17 cellular contexts compared by ENCODE assay signal in the genomic region with DNA sequence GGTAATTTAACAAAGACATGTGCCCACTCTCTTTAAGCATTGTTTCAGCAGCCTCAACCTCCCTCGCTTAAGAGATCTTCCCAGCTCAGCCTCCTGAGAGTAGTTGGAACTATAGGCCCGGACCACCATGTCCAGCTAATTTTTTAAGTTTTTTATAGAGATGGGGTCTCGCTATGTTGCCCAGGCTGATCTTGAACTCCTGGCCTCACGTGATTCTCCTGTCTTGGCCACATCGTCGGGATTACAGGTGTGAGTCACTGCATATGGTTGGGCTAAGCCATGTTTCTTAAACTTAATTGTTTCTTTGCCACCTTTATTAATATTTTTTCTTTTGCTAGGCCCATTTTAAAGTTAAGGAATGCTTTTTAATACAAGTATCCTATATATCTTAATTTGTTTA. TPM values are rescaled to one million over a fixed set of nuclear protein-coding genes. Genes with fewer than 3 reads are reported as not detected.
DNase-seq lines count a peak whose midpoint lies in the region; ATAC-seq and TF ChIP-seq lines count a peak whose summit lies in the region.
"Had no signal": no experiment of that assay in that cellular context is flagged by ENCODE, and none has a peak within 500 bp of the region (broad histone marks: within the 10 kb centered on the region; RNA-seq: fewer than 3 reads in every experiment).

No MANE protein-coding gene starts in this region.

- H3K9me3 Mint-ChIP-seq in WTC11: peaks cover 9% of the 10 kb centered on the region
- no peaks in the 10 kb centered on the region for H3K9me3 Mint-ChIP-seq in chondrocyte (ENCODE audit: low read depth)
- H3K9me3 Mint-ChIP-seq: CD4-positive, alpha-beta T cell; CD8-positive, alpha-beta T cell had no signal

- CTCF ChIA-PET in HEK293 (lab: Yijun Ruan, JAX) (interaction anchor here (1.2 kb wide), 1 partner anchor 113 kb away, joined by 3 read pairs; no protein-coding TSS in a partner anchor), WTC11 (lab: Charles Lee) (interaction anchor here (0.8 to 1.6 kb wide), 2 partner anchors 29 to 95 kb away, joined by 5 to 11 read pairs; no protein-coding TSS in a partner anchor)

- H3K4me1 ChIP-seq in HEK293 (ENCODE audit: control insufficient read depth, insufficient read depth, low read length): no peaks in the 10 kb centered on the region
- H3K4me1 ChIP-seq: A549, Caco-2 had no signal

- H3K4me3 Mint-ChIP-seq in WTC11: no peak overlapping the region
- no peak overlapping the region for H3K4me3 Mint-ChIP-seq in chondrocyte (ENCODE audit: unreplicated experiment)
- H3K4me3 Mint-ChIP-seq: B cell; CD4-positive, alpha-beta T cell; CD8-positive, alpha-beta T cell had no signal

- TF ChIP-seq CTCF in HEK293 (tag by site-specific recombination; IDR thresholded peaks at IDR 0.05): no peak
- no peak for TF ChIP-seq CTCF in WTC11 (IDR thresholded peaks at IDR 0.05)
- no peak for TF ChIP-seq CTCF in chondrocyte (IDR thresholded peaks at IDR 0.05)

- DNase-seq in WTC11 (ENCODE audit: low spot score) (no peak), chondrocyte (ENCODE audit: low spot score) (peak; percentile 30), MG63 (no peak), NOMO-1 treated with DMSO at 0.1 percent for 48 hours (lab: John Stamatoyannopoulos, UW; ENCODE audit: unreplicated experiment) (no peak)
- DNase-seq: AML-193; Caco-2; Calu3; CD4-positive, alpha-beta T cell; CD8-positive, alpha-beta T cell; DMS79 treated with DMSO at 0.1 percent for 48 hours; GF-D8 had no signal

- no peaks in the 10 kb centered on the region; the same call in 1 of the 2 replicates for H3K27me3 Mint-ChIP-seq in WTC11 (ENCODE audit: low read depth)
- no peaks in the 10 kb centered on the region for H3K27me3 Mint-ChIP-seq in chondrocyte (ENCODE audit: low read depth)
- H3K27me3 Mint-ChIP-seq: B cell; CD4-positive, alpha-beta T cell had no signal

- H3K36me3 ChIP-seq in HEK293 (ENCODE audit: control insufficient read depth in 2 of 2, insufficient read depth in 1 of 2, low read length in 2 of 2) (no peaks in the 10 kb centered on the region), MG63 (no peaks in the 10 kb centered on the region)
- H3K36me3 ChIP-seq: BLaER1 treated with 17β-estradiol and CSF1 and Interleukin-3, amounts not matched to agents 10 nM and 100 nM had no signal

- H3K27ac ChIP-seq in HEK293 (ENCODE audit: extremely low read depth, low read depth, low read length): no peak overlapping the region
- H3K27ac ChIP-seq: 22Rv1; A549; BLaER1 treated with 17β-estradiol and CSF1 and Interleukin-3, amounts not matched to agents 10 nM and 100 nM; C4-2B had no signal

- H3K4me1 Mint-ChIP-seq in WTC11 (no peaks in the 10 kb centered on the region), chondrocyte (ENCODE audit: low read depth) (no peaks in the 10 kb centered on the region)

- H3K4me3 ChIP-seq in HEK293 (ENCODE audit: low read depth, low read length) (no peak overlapping the region), MG63 (no peak overlapping the region)
- H3K4me3 ChIP-seq: A549; BLaER1 treated with 17β-estradiol and CSF1 and Interleukin-3, amounts not matched to agents 10 nM and 100 nM had no signal

- H3K27me3 ChIP-seq in MG63: peaks cover 5% of the 10 kb centered on the region; the same call in 1 of the 2 replicates
- H3K27me3 ChIP-seq: BLaER1 treated with 17β-estradiol and CSF1 and Interleukin-3, amounts not matched to agents 10 nM and 100 nM had no signal

- POLR2A ChIA-PET in HEK293 (lab: Yijun Ruan, JAX) (no interaction called here), WTC11 (lab: Charles Lee) (no interaction called here)

- H3K9me3 ChIP-seq in HEK293 (ENCODE audit: control insufficient read depth, insufficient read depth, low read depth, low read length): no peaks in the 10 kb centered on the region
- H3K9me3 ChIP-seq in MG63: no peaks in the 10 kb centered on the region; the same call in 1 of the 2 replicates
- H3K9me3 ChIP-seq: A549, Caco-2 had no signal

- ATAC-seq in WTC11: no peak
- ATAC-seq: A549; CD8-positive, alpha-beta T cell had no signal

- H3K36me3 Mint-ChIP-seq in WTC11 (no peaks in the 10 kb centered on the region), chondrocyte (ENCODE audit: low read depth) (no peaks in the 10 kb centered on the region)
- H3K36me3 Mint-ChIP-seq: CD8-positive, alpha-beta T cell had no signal

- H3K27ac Mint-ChIP-seq in WTC11 (no peak overlapping the region), chondrocyte (ENCODE audit: unreplicated experiment) (no peak overlapping the region)
- H3K27ac Mint-ChIP-seq: B cell; CD4-positive, alpha-beta T cell; CD8-positive, alpha-beta T cell had no signal

TF ChIP-seq in HEK293, 187 proteins besides CTCF, POLR2A, EP300 and RAD21:
- TF ChIP-seq ZNF121 (tag by site-specific recombination; IDR thresholded peaks at IDR 0.05): 0 out of 2 replicates have a peak, but pooled peaks have one; percentile 43
- no peak for TF ChIP-seq ZNF366 (tag by site-specific recombination; conservative IDR thresholded peaks at IDR 0.05)

TF ChIP-seq in WTC11, 78 proteins besides CTCF, POLR2A, EP300 and RAD21:
- no peak for TF ChIP-seq ZNF232 (CRISPR knock-in tag; IDR thresholded peaks at IDR 0.05)
- TF ChIP-seq ZNF121 (CRISPR knock-in tag; IDR thresholded peaks at IDR 0.05): peak; percentile 67; the same call in 1 of the 2 replicates

RNA-seq across cellular contexts. Expression of gene AGPAT3, which starts 18.6 kb away (rescaled TPM):
- total RNA-seq in WTC11 (2021): 5.6 to 9.7 TPM (median 9.4 TPM) in 3 replicates
- total RNA-seq in chondrocyte: 43.5 to 48.1 TPM (median 45.4 TPM) in 3 replicates
- total RNA-seq in MG63 (2014; rRNA removed; shearing (Covaris generic); ENCODE audit: low replicate concordance): 23.3 and 45.1 TPM in 2 replicates

RNA-seq across cellular contexts. Expression of gene RRP1, which starts 57.1 kb away (rescaled TPM):
- total RNA-seq in WTC11 (2021) (45.0 to 53.0 TPM (median 45.9 TPM) in 3 replicates), chondrocyte (18.4 to 19.6 TPM (median 19.2 TPM) in 3 replicates)
- total RNA-seq in MG63 (2014; rRNA removed; shearing (Covaris generic); ENCODE audit: low replicate concordance): 72.4 and 109 TPM in 2 replicates

Comparison
In these comparisons a context has a peak if more than half of its experiments do, and no peak if none do; other contexts are left out.
1. Of the 8 proteins assayed by ChIP-seq in both HEK293 and WTC11: peak only in HEK293: none; only in WTC11: none; in both: ZNF121; in neither: 7.